14 cellular contexts compared by ENCODE assay signal in genomic region chr3:15313461-15313860, GRCh38. TPM values are rescaled to one million over a fixed set of nuclear protein-coding genes. Genes with fewer than 3 reads are reported as not detected.
DNase-seq lines count a peak whose midpoint lies in the region; ATAC-seq and TF ChIP-seq lines count a peak whose summit lies in the region.
"Had no signal": no experiment of that assay in that cellular context is flagged by ENCODE, and none has a peak within 500 bp of the region (broad histone marks: within the 10 kb centered on the region; RNA-seq: fewer than 3 reads in every experiment).

No MANE protein-coding gene starts in this region.

- H3K36me3 ChIP-seq in lung (ENCODE audit: control insufficient read depth in 2 of 2, insufficient read depth in 2 of 2, low read length in 2 of 2) (no peaks in the 10 kb centered on the region), thyroid gland (no peaks in the 10 kb centered on the region), ovary (no peaks in the 10 kb centered on the region)

- peaks cover 16% of the 10 kb centered on the region for H3K36me3 Mint-ChIP-seq in activated CD4-positive, alpha-beta T cell treated with anti-CD3 and anti-CD28 coated beads, Interleukin-2, amount 10 ng/mL, durations not matched to agents 7 days and 5 days (ENCODE audit: low read depth)

- POLR2A ChIA-PET in activated CD4-positive, alpha-beta T cell treated with anti-CD3 and anti-CD28 coated beads, Interleukin-2, amount 10 ng/mL, durations not matched to agents 7 days and 5 days (lab: Charles Lee) = interaction anchor here (0.7 kb wide), 1 partner anchor 13 kb away, joined by 3 read pairs; no protein-coding TSS in a partner anchor

- H3K27ac ChIP-seq in lung (ENCODE audit: low read depth in 1 of 2, low read length in 1 of 2) = no peak overlapping the region
- peak overlapping the region; percentile 69 to 90 (median 90) for H3K27ac ChIP-seq in thyroid gland
- H3K27ac ChIP-seq in ovary = no peak overlapping the region
- H3K27ac ChIP-seq: foreskin keratinocyte, VCaP had no signal

- TF ChIP-seq CTCF in lung (IDR thresholded peaks at IDR 0.05; ENCODE audit: control extremely low read depth, extremely low read depth) (no peak), thyroid gland (IDR thresholded peaks at IDR 0.05) (peak in 1 of 6 experiments; percentile 10), ovary (IDR thresholded peaks at IDR 0.05) (no peak)

- 65 to 83% methylated on average over 4 of the region's 4 CpGs for WGBS in lung, 2 donors
- 28 to 53% methylated on average over 4 of the region's 4 CpGs for WGBS in thyroid gland, 2 donors
- 94 to 97% (median 95%) methylated on average over 4 of the region's 4 CpGs for WGBS in ovary, 3 donors

- no peaks in the 10 kb centered on the region for H3K9me3 ChIP-seq in lung (ENCODE audit: control insufficient read depth in 2 of 2, insufficient read depth in 1 of 2, low read length in 1 of 2)
- no peaks in the 10 kb centered on the region for H3K9me3 ChIP-seq in thyroid gland
- no peaks in the 10 kb centered on the region for H3K9me3 ChIP-seq in ovary
- H3K9me3 ChIP-seq: testis had no signal

- ATAC-seq in lung (ENCODE audit: insufficient read depth, low FRiP score) = peak; percentile 24
- ATAC-seq: foreskin keratinocyte had no signal

- no peak overlapping the region for H3K27ac Mint-ChIP-seq in activated CD4-positive, alpha-beta T cell treated with anti-CD3 and anti-CD28 coated beads, Interleukin-2, amount 10 ng/mL, durations not matched to agents 7 days and 5 days

- H3K4me3 ChIP-seq in lung = no peak overlapping the region
- H3K4me3 ChIP-seq in thyroid gland (replicated peaks in 1 of 3) = no peak overlapping the region
- no peak overlapping the region for H3K4me3 ChIP-seq in ovary
- H3K4me3 ChIP-seq: testis had no signal

- H3K4me1 Mint-ChIP-seq in activated CD4-positive, alpha-beta T cell treated with anti-CD3 and anti-CD28 coated beads, Interleukin-2, amount 10 ng/mL, durations not matched to agents 7 days and 5 days = peaks cover 69% of the 10 kb centered on the region

- H3K27me3 ChIP-seq in lung (ENCODE audit: control insufficient read depth, insufficient read depth) (no peaks in the 10 kb centered on the region), thyroid gland (no peaks in the 10 kb centered on the region), ovary (no peaks in the 10 kb centered on the region)
- H3K27me3 ChIP-seq: foreskin keratinocyte, testis had no signal

- DNase-seq in activated CD4-positive, alpha-beta T cell treated with anti-CD3 and anti-CD28 coated beads, Interleukin-2, amount 10 ng/mL, durations not matched to agents 7 days and 5 days = peak; percentile 17
- no peak for DNase-seq in activated CD4-positive, alpha-beta T cell treated with anti-CD3 and anti-CD28 coated beads, Interleukin-2, amount 50 U/mL, for 1 hour
- peak; percentile 97 for DNase-seq in NCI-H2107 treated with DMSO at 0.1 percent for 48 hours (lab: John Stamatoyannopoulos, UW; ENCODE audit: unreplicated experiment)
- peak; percentile 85 for DNase-seq in lung (ENCODE audit: low spot score)
- peak; percentile 91 to 93 for DNase-seq in thyroid gland
- no peak for DNase-seq in NCI-H2196 (lab: John Stamatoyannopoulos, UW; ENCODE audit: unreplicated experiment)
- no peak for DNase-seq in ovary
- DNase-seq in retina = no peak
- DNase-seq: activated CD8-positive, alpha-beta memory T cell treated with anti-CD3 and anti-CD28 coated beads, Interleukin-2, amount 50 U/mL, for 48 hours; activated naive CD8-positive, alpha-beta T cell treated with anti-CD3 and anti-CD28 coated beads, Interleukin-2, amount 10 ng/mL, durations not matched to agents 7 days and 5 days; foreskin keratinocyte; posterior cingulate gyrus; testis had no signal

- no peaks in the 10 kb centered on the region for H3K9me3 Mint-ChIP-seq in activated CD4-positive, alpha-beta T cell treated with anti-CD3 and anti-CD28 coated beads, Interleukin-2, amount 10 ng/mL, durations not matched to agents 7 days and 5 days
- H3K9me3 Mint-ChIP-seq: activated naive CD8-positive, alpha-beta T cell treated with anti-CD3 and anti-CD28 coated beads, Interleukin-2, amount 10 ng/mL, durations not matched to agents 7 days and 5 days had no signal

- CTCF ChIA-PET in activated CD4-positive, alpha-beta T cell treated with anti-CD3 and anti-CD28 coated beads, Interleukin-2, amount 10 ng/mL, durations not matched to agents 7 days and 5 days (lab: Charles Lee) = interaction anchor here (0.6 kb wide), 1 partner anchor 11 kb away, joined by 3 read pairs; no protein-coding TSS in a partner anchor

- TF ChIP-seq POLR2A in thyroid gland (IDR thresholded peaks at IDR 0.05) (peak in 1 of 2 donors; percentile 23), ovary (IDR thresholded peaks at IDR 0.05) (no peak)

- intact Hi-C loops in thyroid gland (cut with DNase I) = no loop called here
- intact Hi-C loops in ovary (cut with DNase I) = no loop called here

- no peak for TF ChIP-seq EP300 in ovary (IDR thresholded peaks at IDR 0.05)

- H3K4me1 ChIP-seq in lung (ENCODE audit: control insufficient read depth in 2 of 2, insufficient read depth in 2 of 2, low read length in 2 of 2) (peaks cover 12 to 20% of the 10 kb centered on the region in 2 donors), thyroid gland (peaks cover 65 to 88% of the 10 kb centered on the region in 2 donors), ovary (ENCODE audit: insufficient read depth) (peaks cover 22% of the 10 kb centered on the region)

- H3K4me3 Mint-ChIP-seq in activated CD4-positive, alpha-beta T cell treated with anti-CD3 and anti-CD28 coated beads, Interleukin-2, amount 10 ng/mL, durations not matched to agents 7 days and 5 days = no peak overlapping the region
- H3K4me3 Mint-ChIP-seq: activated naive CD8-positive, alpha-beta T cell treated with anti-CD3 and anti-CD28 coated beads, Interleukin-2, amount 10 ng/mL, durations not matched to agents 7 days and 5 days had no signal

- H3K27me3 Mint-ChIP-seq in activated CD4-positive, alpha-beta T cell treated with anti-CD3 and anti-CD28 coated beads, Interleukin-2, amount 10 ng/mL, durations not matched to agents 7 days and 5 days = no peaks in the 10 kb centered on the region

RNA-seq across cellular contexts. Expression of gene SH3BP5, which starts 18.9 kb away (rescaled TPM):
- total RNA-seq in activated CD4-positive, alpha-beta T cell treated with anti-CD3 and anti-CD28 coated beads, Interleukin-2, amount 10 ng/mL, durations not matched to agents 7 days and 5 days = 10 to 100 TPM; 33.8 to 38.2 TPM
- 10 to 100 TPM; 76.2 to 76.6 TPM for total RNA-seq in lung
- 10 to 100 TPM; 50.3 to 58.4 TPM for polyA plus RNA-seq in lung
- total RNA-seq in thyroid gland = 10 to 100 TPM; 60.2 to 90.4 (median 82.0) TPM
- 100 to 1,000 TPM in 5 of 7 donors, 10 to 100 TPM in 2; 80.4 to 205 (median 142) TPM for total RNA-seq in ovary
- polyA plus RNA-seq in ovary = 100 to 1,000 TPM; 131 to 157 TPM

Comparison
In these comparisons a context has a peak if more than half of its experiments do, and no peak if none do; other contexts are left out.
1. DNase-seq: peak in activated CD4-positive, alpha-beta T cell treated with anti-CD3 and anti-CD28 coated beads, Interleukin-2, amount 10 ng/mL, durations not matched to agents 7 days and 5 days (single experiment), NCI-H2107 treated with DMSO at 0.1 percent for 48 hours (single experiment), lung (single experiment) and thyroid gland (2 of 2); none in activated CD4-positive, alpha-beta T cell treated with anti-CD3 and anti-CD28 coated beads, Interleukin-2, amount 50 U/mL, for 1 hour (single experiment), NCI-H2196 (single experiment), ovary (0 of 5) and retina (single experiment).
2. H3K27ac ChIP-seq: peak in thyroid gland (3 of 3); none in lung (0 of 2) and ovary (0 of 2).